ENCODE assay signal across 1 cellular context in genomic region chr17:28722413-28723158, GRCh38.
TF ChIP-seq lines count a peak whose summit lies in the region.

No MANE protein-coding gene starts in this region.

TF ChIP-seq in K562, 482 proteins besides CTCF, POLR2A, EP300 and RAD21:
- no peak for TF ChIP-seq BCOR (IDR thresholded peaks at IDR 0.05)
- TF ChIP-seq POLR2B (IDR thresholded peaks at IDR 0.05; ENCODE audit: low read depth, partially characterized antibody), result peak; percentile 26
- no peak for TF ChIP-seq ZBTB17 (CRISPR knock-in tag; IDR thresholded peaks at IDR 0.05)
- TF ChIP-seq DPF2 (IDR thresholded peaks at IDR 0.05), result 0 out of 2 replicates have a peak, but pooled peaks have one; percentile 1
- peak; percentile 41; the same call in 1 of the 2 replicates for TF ChIP-seq SUPT5H (IDR thresholded peaks at IDR 0.05)
- TF ChIP-seq POLR2AphosphoS2 (IDR thresholded peaks at IDR 0.05; ENCODE audit: low read length), result no peak
- no peak for TF ChIP-seq NCOA6 (IDR thresholded peaks at IDR 0.05)
- no peak for TF ChIP-seq AFF1 (IDR thresholded peaks at IDR 0.05; ENCODE audit: low read depth in 1 of 2, partially characterized antibody in 2 of 2)
- TF ChIP-seq USF1 (CRISPR knock-in tag; IDR thresholded peaks at IDR 0.05), result no peak
- no peak for TF ChIP-seq TAL1 (IDR thresholded peaks at IDR 0.05)
- TF ChIP-seq MNT (conservative IDR thresholded peaks at IDR 0.05), result no peak
- TF ChIP-seq CREB1 (IDR thresholded peaks at IDR 0.05), result no peak
- TF ChIP-seq CREB1 (CRISPR knock-in tag; IDR thresholded peaks at IDR 0.05), result no peak
- TF ChIP-seq HNRNPH1 (optimal IDR thresholded peaks at IDR 0.05; ENCODE audit: low read depth, low read length), result no peak
- 0 out of 2 replicates have a peak, but pooled peaks have one; percentile 25 for TF ChIP-seq XRCC5 (IDR thresholded peaks at IDR 0.05; ENCODE audit: low read depth, low read length)
- no peak for TF ChIP-seq ZNF584 (CRISPR knock-in tag; IDR thresholded peaks at IDR 0.05; ENCODE audit: low read depth)
- 0 out of 2 replicates have a peak, but pooled peaks have one; percentile 5 for TF ChIP-seq ZNF384 (IDR thresholded peaks at IDR 0.05; ENCODE audit: low read depth, low read length)
- no peak for TF ChIP-seq CCNT2 (IDR thresholded peaks at IDR 0.05; ENCODE audit: borderline replicate concordance, extremely low read depth, insufficient read length, low read depth, low read length)
- TF ChIP-seq ZNF354B (CRISPR knock-in tag; IDR thresholded peaks at IDR 0.05), result no peak
- TF ChIP-seq ATF6 (CRISPR knock-in tag; IDR thresholded peaks at IDR 0.05), result no peak
- no peak for TF ChIP-seq ZNF274 (IDR thresholded peaks at IDR 0.05; ENCODE audit: borderline replicate concordance, low read depth, low read length)
- no peak for TF ChIP-seq RBM39 (optimal IDR thresholded peaks at IDR 0.05; ENCODE audit: low read depth, low read length)
- no peak for TF ChIP-seq MLX (CRISPR knock-in tag; conservative IDR thresholded peaks at IDR 0.05)
- peak; percentile 42; the same call in 1 of the 2 replicates for TF ChIP-seq TFE3 (CRISPR knock-in tag; IDR thresholded peaks at IDR 0.05)
- TF ChIP-seq PHF20 (IDR thresholded peaks at IDR 0.05; ENCODE audit: partially characterized antibody), result no peak
- no peak for TF ChIP-seq LARP7 (IDR thresholded peaks at IDR 0.05)
- no peak for TF ChIP-seq ZNF780A (CRISPR knock-in tag; IDR thresholded peaks at IDR 0.05)
- TF ChIP-seq RBM15 (IDR thresholded peaks at IDR 0.05; ENCODE audit: insufficient read depth, low read length), result no peak
- peak; percentile 53 for TF ChIP-seq KDM5B (IDR thresholded peaks at IDR 0.05; ENCODE audit: insufficient replicate concordance, low read depth, low read length)
- TF ChIP-seq ZFP36 (IDR thresholded peaks at IDR 0.05; ENCODE audit: low read depth, low read length, partially characterized antibody), result no peak
